ENCODE assay signal across 1 cellular context in the genomic region with DNA sequence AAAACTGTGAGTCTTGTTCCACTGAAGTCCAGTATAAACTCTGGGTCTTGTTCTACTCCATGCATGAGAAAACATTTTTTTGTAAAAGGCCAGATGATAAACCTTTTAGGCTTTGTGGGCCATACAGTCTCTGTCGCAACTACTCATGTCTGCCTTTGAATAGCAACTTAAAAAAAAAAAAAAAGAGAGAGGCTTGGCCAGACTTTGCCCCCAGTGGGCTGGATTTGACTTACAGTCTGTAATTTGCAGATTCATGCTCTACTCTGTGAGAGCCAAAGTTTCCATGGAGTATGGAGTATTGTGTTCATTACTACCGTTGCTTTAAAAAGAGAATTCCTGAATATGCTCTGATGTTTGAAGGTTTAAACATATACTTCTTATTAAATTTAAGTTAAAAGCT.
TF ChIP-seq lines count a peak whose summit lies in the region.

No MANE protein-coding gene starts in this region.

TF ChIP-seq in HepG2, 621 proteins besides CTCF, POLR2A, EP300 and RAD21 (continued from another document):
- TF ChIP-seq, protein P1, sequence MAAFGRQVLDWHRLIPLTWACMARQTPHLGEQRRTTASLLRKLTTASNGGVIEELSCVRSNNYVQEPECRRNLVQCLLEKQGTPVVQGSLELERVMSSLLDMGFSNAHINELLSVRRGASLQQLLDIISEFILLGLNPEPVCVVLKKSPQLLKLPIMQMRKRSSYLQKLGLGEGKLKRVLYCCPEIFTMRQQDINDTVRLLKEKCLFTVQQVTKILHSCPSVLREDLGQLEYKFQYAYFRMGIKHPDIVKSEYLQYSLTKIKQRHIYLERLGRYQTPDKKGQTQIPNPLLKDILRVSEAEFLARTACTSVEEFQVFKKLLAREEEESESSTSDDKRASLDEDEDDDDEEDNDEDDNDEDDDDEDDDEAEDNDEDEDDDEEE (CRISPR knock-in tag; IDR thresholded peaks at IDR 0.05): no peak
- TF ChIP-seq MXD4 (CRISPR knock-in tag; IDR thresholded peaks at IDR 0.05) (no peak), BCL6 (CRISPR knock-in tag; IDR thresholded peaks at IDR 0.05) (0 out of 2 replicates have a peak, but pooled peaks have one; percentile 37), ZNF570 (CRISPR knock-in tag; IDR thresholded peaks at IDR 0.05; ENCODE audit: borderline replicate concordance) (no peak), NR2F6 (IDR thresholded peaks at IDR 0.05) (no peak), NR2F6 (CRISPR knock-in tag; IDR thresholded peaks at IDR 0.05) (no peak), PPARG (CRISPR knock-in tag; conservative IDR thresholded peaks at IDR 0.05) (no peak), ZMYM2 (CRISPR knock-in tag; IDR thresholded peaks at IDR 0.05) (no peak), NFE2L2 (IDR thresholded peaks at IDR 0.05; ENCODE audit: low read length) (peak; percentile 63; the same call in 1 of the 2 replicates), CEBPG (CRISPR knock-in tag; IDR thresholded peaks at IDR 0.05) (peak; percentile 30; the same call in 1 of the 2 replicates), POLR2AphosphoS2 (IDR thresholded peaks at IDR 0.05; ENCODE audit: low read depth, low read length) (no peak), ZSCAN30 (CRISPR knock-in tag; IDR thresholded peaks at IDR 0.05) (no peak), SRF (IDR thresholded peaks at IDR 0.05; ENCODE audit: low read depth, low read length) (0 out of 2 replicates have a peak, but pooled peaks have one; percentile 41), RNF2 (conservative IDR thresholded peaks at IDR 0.05; ENCODE audit: low read depth) (no peak), ZNF282 (IDR thresholded peaks at IDR 0.05; ENCODE audit: partially characterized antibody) (no peak), PCBP1 (IDR thresholded peaks at IDR 0.05; ENCODE audit: borderline replicate concordance, low read depth, low read length) (no peak), ZNF367 (CRISPR knock-in tag; IDR thresholded peaks at IDR 0.05; ENCODE audit: borderline replicate concordance) (no peak), HMG20A (CRISPR knock-in tag; IDR thresholded peaks at IDR 0.05; ENCODE audit: borderline replicate concordance) (no peak; the same call in 1 of the 2 replicates), SAP130 (CRISPR knock-in tag; IDR thresholded peaks at IDR 0.05; ENCODE audit: low read depth) (peak; percentile 20; the same call in 1 of the 2 replicates), FOXM1 (CRISPR knock-in tag; IDR thresholded peaks at IDR 0.05) (no peak), TRIM24 (CRISPR knock-in tag; IDR thresholded peaks at IDR 0.05) (no peak), KLF9 (CRISPR knock-in tag; IDR thresholded peaks at IDR 0.05; ENCODE audit: low read depth) (no peak), TBX2 (CRISPR knock-in tag; IDR thresholded peaks at IDR 0.05; ENCODE audit: borderline replicate concordance) (no peak), JDP2 (CRISPR knock-in tag; IDR thresholded peaks at IDR 0.05; ENCODE audit: borderline replicate concordance) (no peak), TEAD2 (CRISPR knock-in tag; IDR thresholded peaks at IDR 0.05) (no peak), HDAC2 (CRISPR knock-in tag; IDR thresholded peaks at IDR 0.05) (no peak), CEBPB (IDR thresholded peaks at IDR 0.05; ENCODE audit: borderline replicate concordance, low read depth, low read length) (peak; percentile 61), KLF16 (CRISPR knock-in tag; IDR thresholded peaks at IDR 0.05) (no peak), ARNT2 (CRISPR knock-in tag; IDR thresholded peaks at IDR 0.05; ENCODE audit: low read depth) (no peak), ZNF124 (CRISPR knock-in tag; IDR thresholded peaks at IDR 0.05) (no peak), SP5 (CRISPR knock-in tag; IDR thresholded peaks at IDR 0.05; ENCODE audit: borderline replicate concordance, low read depth) (no peak), FOXC1 (CRISPR knock-in tag; IDR thresholded peaks at IDR 0.05; ENCODE audit: borderline replicate concordance) (no peak), ZNF24 (IDR thresholded peaks at IDR 0.05) (no peak), ATM (IDR thresholded peaks at IDR 0.05; ENCODE audit: borderline replicate concordance) (no peak), ATAD3A (CRISPR knock-in tag; IDR thresholded peaks at IDR 0.05) (no peak), SPEN (CRISPR knock-in tag; IDR thresholded peaks at IDR 0.05; ENCODE audit: low read depth) (no peak), ZFP36 (IDR thresholded peaks at IDR 0.05; ENCODE audit: borderline replicate concordance, low read depth, low read length, partially characterized antibody) (no peak), ZBTB42 (CRISPR knock-in tag; IDR thresholded peaks at IDR 0.05) (no peak), TBL1XR1 (IDR thresholded peaks at IDR 0.05; ENCODE audit: borderline replicate concordance, low read length, partially characterized antibody) (no peak), ZNF605 (CRISPR knock-in tag; IDR thresholded peaks at IDR 0.05) (no peak), ZSCAN20 (CRISPR knock-in tag; IDR thresholded peaks at IDR 0.05; ENCODE audit: borderline replicate concordance) (no peak)
- TF ChIP-seq, protein P2, sequence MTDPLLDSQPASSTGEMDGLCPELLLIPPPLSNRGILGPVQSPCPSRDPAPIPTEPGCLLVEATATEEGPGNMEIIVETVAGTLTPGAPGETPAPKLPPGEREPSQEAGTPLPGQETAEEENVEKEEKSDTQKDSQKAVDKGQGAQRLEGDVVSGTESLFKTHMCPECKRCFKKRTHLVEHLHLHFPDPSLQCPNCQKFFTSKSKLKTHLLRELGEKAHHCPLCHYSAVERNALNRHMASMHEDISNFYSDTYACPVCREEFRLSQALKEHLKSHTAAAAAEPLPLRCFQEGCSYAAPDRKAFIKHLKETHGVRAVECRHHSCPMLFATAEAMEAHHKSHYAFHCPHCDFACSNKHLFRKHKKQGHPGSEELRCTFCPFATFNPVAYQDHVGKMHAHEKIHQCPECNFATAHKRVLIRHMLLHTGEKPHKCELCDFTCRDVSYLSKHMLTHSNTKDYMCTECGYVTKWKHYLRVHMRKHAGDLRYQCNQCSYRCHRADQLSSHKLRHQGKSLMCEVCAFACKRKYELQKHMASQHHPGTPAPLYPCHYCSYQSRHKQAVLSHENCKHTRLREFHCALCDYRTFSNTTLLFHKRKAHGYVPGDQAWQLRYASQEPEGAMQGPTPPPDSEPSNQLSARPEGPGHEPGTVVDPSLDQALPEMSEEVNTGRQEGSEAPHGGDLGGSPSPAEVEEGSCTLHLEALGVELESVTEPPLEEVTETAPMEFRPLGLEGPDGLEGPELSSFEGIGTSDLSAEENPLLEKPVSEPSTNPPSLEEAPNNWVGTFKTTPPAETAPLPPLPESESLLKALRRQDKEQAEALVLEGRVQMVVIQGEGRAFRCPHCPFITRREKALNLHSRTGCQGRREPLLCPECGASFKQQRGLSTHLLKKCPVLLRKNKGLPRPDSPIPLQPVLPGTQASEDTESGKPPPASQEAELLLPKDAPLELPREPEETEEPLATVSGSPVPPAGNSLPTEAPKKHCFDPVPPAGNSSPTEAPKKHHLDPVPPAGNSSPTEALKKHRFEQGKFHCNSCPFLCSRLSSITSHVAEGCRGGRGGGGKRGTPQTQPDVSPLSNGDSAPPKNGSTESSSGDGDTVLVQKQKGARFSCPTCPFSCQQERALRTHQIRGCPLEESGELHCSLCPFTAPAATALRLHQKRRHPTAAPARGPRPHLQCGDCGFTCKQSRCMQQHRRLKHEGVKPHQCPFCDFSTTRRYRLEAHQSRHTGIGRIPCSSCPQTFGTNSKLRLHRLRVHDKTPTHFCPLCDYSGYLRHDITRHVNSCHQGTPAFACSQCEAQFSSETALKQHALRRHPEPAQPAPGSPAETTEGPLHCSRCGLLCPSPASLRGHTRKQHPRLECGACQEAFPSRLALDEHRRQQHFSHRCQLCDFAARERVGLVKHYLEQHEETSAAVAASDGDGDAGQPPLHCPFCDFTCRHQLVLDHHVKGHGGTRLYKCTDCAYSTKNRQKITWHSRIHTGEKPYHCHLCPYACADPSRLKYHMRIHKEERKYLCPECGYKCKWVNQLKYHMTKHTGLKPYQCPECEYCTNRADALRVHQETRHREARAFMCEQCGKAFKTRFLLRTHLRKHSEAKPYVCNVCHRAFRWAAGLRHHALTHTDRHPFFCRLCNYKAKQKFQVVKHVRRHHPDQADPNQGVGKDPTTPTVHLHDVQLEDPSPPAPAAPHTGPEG (CRISPR knock-in tag; IDR thresholded peaks at IDR 0.05): no peak
- TF ChIP-seq, protein P3, sequence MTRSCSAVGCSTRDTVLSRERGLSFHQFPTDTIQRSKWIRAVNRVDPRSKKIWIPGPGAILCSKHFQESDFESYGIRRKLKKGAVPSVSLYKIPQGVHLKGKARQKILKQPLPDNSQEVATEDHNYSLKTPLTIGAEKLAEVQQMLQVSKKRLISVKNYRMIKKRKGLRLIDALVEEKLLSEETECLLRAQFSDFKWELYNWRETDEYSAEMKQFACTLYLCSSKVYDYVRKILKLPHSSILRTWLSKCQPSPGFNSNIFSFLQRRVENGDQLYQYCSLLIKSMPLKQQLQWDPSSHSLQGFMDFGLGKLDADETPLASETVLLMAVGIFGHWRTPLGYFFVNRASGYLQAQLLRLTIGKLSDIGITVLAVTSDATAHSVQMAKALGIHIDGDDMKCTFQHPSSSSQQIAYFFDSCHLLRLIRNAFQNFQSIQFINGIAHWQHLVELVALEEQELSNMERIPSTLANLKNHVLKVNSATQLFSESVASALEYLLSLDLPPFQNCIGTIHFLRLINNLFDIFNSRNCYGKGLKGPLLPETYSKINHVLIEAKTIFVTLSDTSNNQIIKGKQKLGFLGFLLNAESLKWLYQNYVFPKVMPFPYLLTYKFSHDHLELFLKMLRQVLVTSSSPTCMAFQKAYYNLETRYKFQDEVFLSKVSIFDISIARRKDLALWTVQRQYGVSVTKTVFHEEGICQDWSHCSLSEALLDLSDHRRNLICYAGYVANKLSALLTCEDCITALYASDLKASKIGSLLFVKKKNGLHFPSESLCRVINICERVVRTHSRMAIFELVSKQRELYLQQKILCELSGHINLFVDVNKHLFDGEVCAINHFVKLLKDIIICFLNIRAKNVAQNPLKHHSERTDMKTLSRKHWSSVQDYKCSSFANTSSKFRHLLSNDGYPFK (CRISPR knock-in tag; IDR thresholded peaks at IDR 0.05; ENCODE audit: borderline replicate concordance): no peak
- TF ChIP-seq, protein P4, sequence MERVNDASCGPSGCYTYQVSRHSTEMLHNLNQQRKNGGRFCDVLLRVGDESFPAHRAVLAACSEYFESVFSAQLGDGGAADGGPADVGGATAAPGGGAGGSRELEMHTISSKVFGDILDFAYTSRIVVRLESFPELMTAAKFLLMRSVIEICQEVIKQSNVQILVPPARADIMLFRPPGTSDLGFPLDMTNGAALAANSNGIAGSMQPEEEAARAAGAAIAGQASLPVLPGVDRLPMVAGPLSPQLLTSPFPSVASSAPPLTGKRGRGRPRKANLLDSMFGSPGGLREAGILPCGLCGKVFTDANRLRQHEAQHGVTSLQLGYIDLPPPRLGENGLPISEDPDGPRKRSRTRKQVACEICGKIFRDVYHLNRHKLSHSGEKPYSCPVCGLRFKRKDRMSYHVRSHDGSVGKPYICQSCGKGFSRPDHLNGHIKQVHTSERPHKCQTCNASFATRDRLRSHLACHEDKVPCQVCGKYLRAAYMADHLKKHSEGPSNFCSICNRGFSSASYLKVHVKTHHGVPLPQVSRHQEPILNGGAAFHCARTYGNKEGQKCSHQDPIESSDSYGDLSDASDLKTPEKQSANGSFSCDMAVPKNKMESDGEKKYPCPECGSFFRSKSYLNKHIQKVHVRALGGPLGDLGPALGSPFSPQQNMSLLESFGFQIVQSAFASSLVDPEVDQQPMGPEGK (CRISPR knock-in tag; IDR thresholded peaks at IDR 0.05): 0 out of 2 replicates have a peak, but pooled peaks have one; percentile 9
- TF ChIP-seq, protein P5, sequence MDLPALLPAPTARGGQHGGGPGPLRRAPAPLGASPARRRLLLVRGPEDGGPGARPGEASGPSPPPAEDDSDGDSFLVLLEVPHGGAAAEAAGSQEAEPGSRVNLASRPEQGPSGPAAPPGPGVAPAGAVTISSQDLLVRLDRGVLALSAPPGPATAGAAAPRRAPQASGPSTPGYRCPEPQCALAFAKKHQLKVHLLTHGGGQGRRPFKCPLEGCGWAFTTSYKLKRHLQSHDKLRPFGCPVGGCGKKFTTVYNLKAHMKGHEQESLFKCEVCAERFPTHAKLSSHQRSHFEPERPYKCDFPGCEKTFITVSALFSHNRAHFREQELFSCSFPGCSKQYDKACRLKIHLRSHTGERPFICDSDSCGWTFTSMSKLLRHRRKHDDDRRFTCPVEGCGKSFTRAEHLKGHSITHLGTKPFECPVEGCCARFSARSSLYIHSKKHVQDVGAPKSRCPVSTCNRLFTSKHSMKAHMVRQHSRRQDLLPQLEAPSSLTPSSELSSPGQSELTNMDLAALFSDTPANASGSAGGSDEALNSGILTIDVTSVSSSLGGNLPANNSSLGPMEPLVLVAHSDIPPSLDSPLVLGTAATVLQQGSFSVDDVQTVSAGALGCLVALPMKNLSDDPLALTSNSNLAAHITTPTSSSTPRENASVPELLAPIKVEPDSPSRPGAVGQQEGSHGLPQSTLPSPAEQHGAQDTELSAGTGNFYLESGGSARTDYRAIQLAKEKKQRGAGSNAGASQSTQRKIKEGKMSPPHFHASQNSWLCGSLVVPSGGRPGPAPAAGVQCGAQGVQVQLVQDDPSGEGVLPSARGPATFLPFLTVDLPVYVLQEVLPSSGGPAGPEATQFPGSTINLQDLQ (CRISPR knock-in tag; IDR thresholded peaks at IDR 0.05): no peak
- TF ChIP-seq, protein P6, sequence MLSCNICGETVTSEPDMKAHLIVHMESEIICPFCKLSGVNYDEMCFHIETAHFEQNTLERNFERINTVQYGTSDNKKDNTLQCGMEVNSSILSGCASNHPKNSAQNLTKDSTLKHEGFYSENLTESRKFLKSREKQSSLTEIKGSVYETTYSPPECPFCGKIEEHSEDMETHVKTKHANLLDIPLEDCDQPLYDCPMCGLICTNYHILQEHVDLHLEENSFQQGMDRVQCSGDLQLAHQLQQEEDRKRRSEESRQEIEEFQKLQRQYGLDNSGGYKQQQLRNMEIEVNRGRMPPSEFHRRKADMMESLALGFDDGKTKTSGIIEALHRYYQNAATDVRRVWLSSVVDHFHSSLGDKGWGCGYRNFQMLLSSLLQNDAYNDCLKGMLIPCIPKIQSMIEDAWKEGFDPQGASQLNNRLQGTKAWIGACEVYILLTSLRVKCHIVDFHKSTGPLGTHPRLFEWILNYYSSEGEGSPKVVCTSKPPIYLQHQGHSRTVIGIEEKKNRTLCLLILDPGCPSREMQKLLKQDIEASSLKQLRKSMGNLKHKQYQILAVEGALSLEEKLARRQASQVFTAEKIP (CRISPR knock-in tag; IDR thresholded peaks at IDR 0.05; ENCODE audit: borderline replicate concordance): no peak
TF ChIP-seq in HepG2: peak in this region for 28.
